In the genomic region with DNA sequence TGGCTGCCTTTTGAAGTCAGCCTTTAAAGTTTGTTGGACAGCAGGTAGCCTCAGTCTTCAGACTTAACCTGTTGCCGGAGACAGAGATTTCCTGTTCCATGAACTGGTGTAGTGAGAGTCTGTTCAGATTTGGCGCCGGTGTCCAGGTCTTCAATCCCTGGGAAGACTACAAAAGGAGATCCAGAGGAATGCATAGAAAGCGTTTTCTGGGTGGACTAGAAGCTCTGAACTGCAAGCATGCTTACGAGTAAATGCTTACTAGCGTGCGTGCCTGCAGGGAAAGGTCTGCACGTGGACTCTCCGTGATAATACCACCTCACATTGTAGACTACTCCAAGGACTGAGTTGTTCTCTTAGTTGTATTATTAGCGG, we compare ENCODE assay signal across 8 cellular contexts. TPM values are rescaled to one million over a fixed set of nuclear protein-coding genes. Genes with fewer than 3 reads are reported as not detected.
DNase-seq lines count a peak whose midpoint lies in the region; ATAC-seq, FAIRE-seq and TF ChIP-seq lines count a peak whose summit lies in the region.

No MANE protein-coding gene starts in this region.

- H3K27ac ChIP-seq in trophoblast cell (ENCODE audit: low read depth, low read length) = peak overlapping the region; percentile 85

- H3K9me3 ChIP-seq in trophoblast cell (ENCODE audit: insufficient read depth, low read depth, low read length) = no peaks in the 10 kb centered on the region

- H3K4me2 ChIP-seq in trophoblast cell (ENCODE audit: low read length) = peak overlapping the region; percentile 69

- peaks cover 0 to 8% of the 10 kb centered on the region in 2 experiments for H3K36me3 ChIP-seq in trophoblast cell (ENCODE audit: control insufficient read depth in 1 of 2, insufficient read depth in 2 of 2, low read length in 2 of 2)

- H3K18ac ChIP-seq in trophoblast cell (ENCODE audit: low read length) = peak overlapping the region; percentile 41

- H2AFZ ChIP-seq in trophoblast cell (ENCODE audit: insufficient read depth, low read length, poor library complexity) = peak overlapping the region; percentile 45

- peak overlapping the region; percentile 97 for H4K91ac ChIP-seq in trophoblast cell (ENCODE audit: low read depth, low read length)

- peak overlapping the region; percentile 86 for H3K4me3 Mint-ChIP-seq in activated naive CD4-positive, alpha-beta T cell treated with anti-CD3 and anti-CD28 coated beads, Interleukin-2, amount 10 ng/mL, durations not matched to agents 7 days and 5 days

- peak overlapping the region; percentile 95 for H4K8ac ChIP-seq in trophoblast cell (ENCODE audit: low read depth, low read length)

- peaks cover 17% of the 10 kb centered on the region for H3K27me3 Mint-ChIP-seq in activated naive CD4-positive, alpha-beta T cell treated with anti-CD3 and anti-CD28 coated beads, Interleukin-2, amount 10 ng/mL, durations not matched to agents 7 days and 5 days

- no peak for DNase-seq in activated naive CD4-positive, alpha-beta T cell treated with anti-CD3 and anti-CD28 coated beads, Interleukin-2, amount 10 ng/mL, durations not matched to agents 7 days and 5 days
- no peak for DNase-seq in activated naive CD4-positive, alpha-beta T cell treated with anti-CD3 and anti-CD28 coated beads, Interleukin-2, amount 50 U/mL, for 16 hours
- DNase-seq in fibroblast of gingiva (ENCODE audit: low read depth) (peak; percentile 19), trophoblast cell (no peak), frontal cortex (ENCODE audit: low spot score in 2 of 2) (no peak), globus pallidus (ENCODE audit: low spot score) (no peak)
- DNase-seq in activated CD4-positive, alpha-beta T cell treated with anti-CD3 and anti-CD28 coated beads, Interleukin-2, amount 50 U/mL, for 48 hours = no peak

- H2BK12ac ChIP-seq in trophoblast cell (ENCODE audit: low read length) = no peak overlapping the region

- WGBS in trophoblast cell (ENCODE audit: extremely low coverage, insufficient coverage, insufficient read length) = no CpG with 5 or more reads among the region's 10 CpGs

- H3K4me3 ChIP-seq in trophoblast cell (ENCODE audit: low read depth, low read length) = peak overlapping the region; percentile 95

- H3K9ac ChIP-seq in trophoblast cell (ENCODE audit: low read length) = peak overlapping the region; percentile 97

- peak overlapping the region; percentile 97 for H3K4ac ChIP-seq in trophoblast cell (ENCODE audit: low read depth, low read length)

- no peaks in the 10 kb centered on the region for H3K27me3 ChIP-seq in trophoblast cell (ENCODE audit: insufficient read depth, low read length)

- FAIRE-seq in frontal cortex (lab: Jason Lieb, UNC) = no peak

- peaks cover 18% of the 10 kb centered on the region for H3K36me3 Mint-ChIP-seq in activated naive CD4-positive, alpha-beta T cell treated with anti-CD3 and anti-CD28 coated beads, Interleukin-2, amount 10 ng/mL, durations not matched to agents 7 days and 5 days

- peak overlapping the region; percentile 87 for H2BK5ac ChIP-seq in trophoblast cell (ENCODE audit: low read depth, low read length, poor library complexity)

- H3K14ac ChIP-seq in trophoblast cell (ENCODE audit: low read length) = peak overlapping the region; percentile 28

- ATAC-seq in SK-N-SH treated with all-trans-retinoic acid at 6 μM for 48 hours = peak; percentile 14

- H3K4me1 ChIP-seq in trophoblast cell (ENCODE audit: control insufficient read depth in 1 of 2, insufficient read depth in 2 of 2, low read length in 2 of 2) = peaks cover 8 to 15% of the 10 kb centered on the region in 2 experiments

- H3K79me2 ChIP-seq in trophoblast cell (ENCODE audit: control insufficient read depth, insufficient read depth, low read length, poor library complexity) = peaks cover 26% of the 10 kb centered on the region

- H2BK120ac ChIP-seq in trophoblast cell (ENCODE audit: insufficient read depth, low read length, poor library complexity) = no peak overlapping the region

- no peaks in the 10 kb centered on the region for H3K9me3 Mint-ChIP-seq in activated naive CD4-positive, alpha-beta T cell treated with anti-CD3 and anti-CD28 coated beads, Interleukin-2, amount 10 ng/mL, durations not matched to agents 7 days and 5 days

- CTCF ChIA-PET in activated naive CD4-positive, alpha-beta T cell treated with anti-CD3 and anti-CD28 coated beads, Interleukin-2, amount 10 ng/mL, durations not matched to agents 7 days and 5 days (lab: Charles Lee) = interaction anchor here (1.3 to 5.7 kb wide), 3 partner anchors 9 to 43 kb away, joined by 3 to 34 read pairs (median 8); a partner anchor contains a TSS

- H3K27ac Mint-ChIP-seq in activated naive CD4-positive, alpha-beta T cell treated with anti-CD3 and anti-CD28 coated beads, Interleukin-2, amount 10 ng/mL, durations not matched to agents 7 days and 5 days = peak overlapping the region; percentile 91

- H4K12ac ChIP-seq in trophoblast cell (ENCODE audit: low read depth, low read length) = peak overlapping the region; percentile 81

- peaks cover 57% of the 10 kb centered on the region for H3K4me1 Mint-ChIP-seq in activated naive CD4-positive, alpha-beta T cell treated with anti-CD3 and anti-CD28 coated beads, Interleukin-2, amount 10 ng/mL, durations not matched to agents 7 days and 5 days

- peaks cover 15% of the 10 kb centered on the region for H3K79me1 ChIP-seq in trophoblast cell (ENCODE audit: low read length)

- H2AK5ac ChIP-seq in trophoblast cell (ENCODE audit: low read length) = no peak overlapping the region

- no peak overlapping the region for H3K23ac ChIP-seq in trophoblast cell (ENCODE audit: low read length)

TF ChIP-seq in SK-N-SH treated with all-trans-retinoic acid at 6 μM for 48 hours, 23 proteins besides CTCF, POLR2A, EP300 and RAD21 (continues in another document):
- TF ChIP-seq ZNF70 (CRISPR knock-in tag; IDR thresholded peaks at IDR 0.05) (no peak), ZFP3 (CRISPR knock-in tag; IDR thresholded peaks at IDR 0.05) (no peak), BACH2 (CRISPR knock-in tag; IDR thresholded peaks at IDR 0.05; ENCODE audit: borderline replicate concordance) (no peak), ISL1 (CRISPR knock-in tag; IDR thresholded peaks at IDR 0.05) (no peak), GLIS3 (CRISPR knock-in tag; IDR thresholded peaks at IDR 0.05) (no peak), TCF4 (CRISPR knock-in tag; IDR thresholded peaks at IDR 0.05; ENCODE audit: borderline replicate concordance) (no peak), TOX (CRISPR knock-in tag; IDR thresholded peaks at IDR 0.05; ENCODE audit: borderline replicate concordance) (no peak), PPARA (CRISPR knock-in tag; IDR thresholded peaks at IDR 0.05; ENCODE audit: borderline replicate concordance) (no peak), ZFP30 (CRISPR knock-in tag; IDR thresholded peaks at IDR 0.05) (no peak)
- TF ChIP-seq, protein P1, sequence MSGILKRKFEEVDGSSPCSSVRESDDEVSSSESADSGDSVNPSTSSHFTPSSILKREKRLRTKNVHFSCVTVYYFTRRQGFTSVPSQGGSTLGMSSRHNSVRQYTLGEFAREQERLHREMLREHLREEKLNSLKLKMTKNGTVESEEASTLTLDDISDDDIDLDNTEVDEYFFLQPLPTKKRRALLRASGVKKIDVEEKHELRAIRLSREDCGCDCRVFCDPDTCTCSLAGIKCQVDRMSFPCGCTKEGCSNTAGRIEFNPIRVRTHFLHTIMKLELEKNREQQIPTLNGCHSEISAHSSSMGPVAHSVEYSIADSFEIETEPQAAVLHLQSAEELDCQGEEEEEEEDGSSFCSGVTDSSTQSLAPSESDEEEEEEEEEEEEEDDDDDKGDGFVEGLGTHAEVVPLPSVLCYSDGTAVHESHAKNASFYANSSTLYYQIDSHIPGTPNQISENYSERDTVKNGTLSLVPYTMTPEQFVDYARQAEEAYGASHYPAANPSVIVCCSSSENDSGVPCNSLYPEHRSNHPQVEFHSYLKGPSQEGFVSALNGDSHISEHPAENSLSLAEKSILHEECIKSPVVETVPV (CRISPR knock-in tag; IDR thresholded peaks at IDR 0.05) = no peak
- TF ChIP-seq, protein P2, sequence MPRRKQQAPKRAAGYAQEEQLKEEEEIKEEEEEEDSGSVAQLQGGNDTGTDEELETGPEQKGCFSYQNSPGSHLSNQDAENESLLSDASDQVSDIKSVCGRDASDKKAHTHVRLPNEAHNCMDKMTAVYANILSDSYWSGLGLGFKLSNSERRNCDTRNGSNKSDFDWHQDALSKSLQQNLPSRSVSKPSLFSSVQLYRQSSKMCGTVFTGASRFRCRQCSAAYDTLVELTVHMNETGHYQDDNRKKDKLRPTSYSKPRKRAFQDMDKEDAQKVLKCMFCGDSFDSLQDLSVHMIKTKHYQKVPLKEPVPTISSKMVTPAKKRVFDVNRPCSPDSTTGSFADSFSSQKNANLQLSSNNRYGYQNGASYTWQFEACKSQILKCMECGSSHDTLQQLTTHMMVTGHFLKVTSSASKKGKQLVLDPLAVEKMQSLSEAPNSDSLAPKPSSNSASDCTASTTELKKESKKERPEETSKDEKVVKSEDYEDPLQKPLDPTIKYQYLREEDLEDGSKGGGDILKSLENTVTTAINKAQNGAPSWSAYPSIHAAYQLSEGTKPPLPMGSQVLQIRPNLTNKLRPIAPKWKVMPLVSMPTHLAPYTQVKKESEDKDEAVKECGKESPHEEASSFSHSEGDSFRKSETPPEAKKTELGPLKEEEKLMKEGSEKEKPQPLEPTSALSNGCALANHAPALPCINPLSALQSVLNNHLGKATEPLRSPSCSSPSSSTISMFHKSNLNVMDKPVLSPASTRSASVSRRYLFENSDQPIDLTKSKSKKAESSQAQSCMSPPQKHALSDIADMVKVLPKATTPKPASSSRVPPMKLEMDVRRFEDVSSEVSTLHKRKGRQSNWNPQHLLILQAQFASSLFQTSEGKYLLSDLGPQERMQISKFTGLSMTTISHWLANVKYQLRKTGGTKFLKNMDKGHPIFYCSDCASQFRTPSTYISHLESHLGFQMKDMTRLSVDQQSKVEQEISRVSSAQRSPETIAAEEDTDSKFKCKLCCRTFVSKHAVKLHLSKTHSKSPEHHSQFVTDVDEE (CRISPR knock-in tag; IDR thresholded peaks at IDR 0.05) = no peak
- TF ChIP-seq, protein P3, sequence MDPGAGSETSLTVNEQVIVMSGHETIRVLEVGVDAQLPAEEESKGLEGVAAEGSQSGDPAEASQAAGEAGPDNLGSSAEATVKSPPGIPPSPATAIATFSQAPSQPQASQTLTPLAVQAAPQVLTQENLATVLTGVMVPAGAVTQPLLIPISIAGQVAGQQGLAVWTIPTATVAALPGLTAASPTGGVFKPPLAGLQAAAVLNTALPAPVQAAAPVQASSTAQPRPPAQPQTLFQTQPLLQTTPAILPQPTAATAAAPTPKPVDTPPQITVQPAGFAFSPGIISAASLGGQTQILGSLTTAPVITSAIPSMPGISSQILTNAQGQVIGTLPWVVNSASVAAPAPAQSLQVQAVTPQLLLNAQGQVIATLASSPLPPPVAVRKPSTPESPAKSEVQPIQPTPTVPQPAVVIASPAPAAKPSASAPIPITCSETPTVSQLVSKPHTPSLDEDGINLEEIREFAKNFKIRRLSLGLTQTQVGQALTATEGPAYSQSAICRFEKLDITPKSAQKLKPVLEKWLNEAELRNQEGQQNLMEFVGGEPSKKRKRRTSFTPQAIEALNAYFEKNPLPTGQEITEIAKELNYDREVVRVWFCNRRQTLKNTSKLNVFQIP (CRISPR knock-in tag; IDR thresholded peaks at IDR 0.05; ENCODE audit: borderline replicate concordance, low read depth) = no peak

RNA-seq across cellular contexts. Expression of a gene that starts 0.9 kb away (rescaled TPM):
- polyA plus RNA-seq in trophoblast cell (2013) = 160 and 164 TPM in 2 replicates
- total RNA-seq in frontal cortex = 68.5 TPM

RNA-seq across cellular contexts. Expression of a gene that starts 26.4 kb away (rescaled TPM):
- 0.94 and 1.4 TPM in 2 replicates for polyA plus RNA-seq in trophoblast cell (2013)
- total RNA-seq in frontal cortex = 0.41 TPM
